Comparison of ENCODE assay signal across 29 cellular contexts in genomic region chr5:154396128-154396527, GRCh38.
"Had no signal": no experiment of that assay in that cellular context is flagged by ENCODE, and none has a peak within 500 bp of the region (broad histone marks: within the 10 kb centered on the region; RNA-seq: fewer than 3 reads in every experiment).

No MANE protein-coding gene starts in this region.

- H3K9me3 ChIP-seq: esophagus squamous epithelium, left lung, lower lobe of right lung, mucosa of descending colon, neutrophil, prostate gland, upper lobe of right lung had no signal

- H3K9me3 Mint-ChIP-seq: activated naive CD4-positive, alpha-beta T cell treated with anti-CD3 and anti-CD28 coated beads, Interleukin-2, amount 50 U/mL, for 72 hours; activated T-cell treated with anti-CD3 and anti-CD28 coated beads, Interleukin-2, amount 50 U/mL, for 72 hours; nephron progenitor cell; stimulated activated naive CD8-positive, alpha-beta T cell treated with anti-CD3 and anti-CD28 coated beads, Interleukin-15, amount 100 ng/mL, for 72 hours had no signal

- DNase-seq: activated CD4-positive, alpha-beta T cell treated with anti-CD3 and anti-CD28 coated beads for 4 hours; activated CD4-positive, alpha-beta T cell treated with anti-CD3 and anti-CD28 coated beads, Interleukin-2, amount 50 U/mL, for 4 hours; activated CD4-positive, CD25-positive, alpha-beta regulatory T cell; activated naive CD4-positive, alpha-beta T cell; activated T-cell treated with anti-CD3 and anti-CD28 coated beads for 4 hours; activated T-cell treated with anti-CD3 and anti-CD28 coated beads, Interleukin-2, amount 50 U/mL, for 72 hours; effector CD4-positive, alpha-beta T cell; esophagus squamous epithelium; glutamatergic neuron; lower lobe of right lung; nephron progenitor cell; retina; stimulated activated CD4-positive, alpha-beta T cell treated with anti-CD3 and anti-CD28 coated beads, Interleukin-12 subunit alpha, Interleukin-12 subunit beta, amount 100 ng/mL, for 4 hours; stimulated activated CD4-positive, alpha-beta T cell treated with anti-CD3 and anti-CD28 coated beads, Interleukin-4, amount 100 ng/mL, for 1 hour; stimulated activated naive CD8-positive, alpha-beta T cell treated with anti-CD3 and anti-CD28 coated beads, Interleukin-15, amount 100 ng/mL, for 72 hours; substantia nigra had no signal

- H3K27ac Mint-ChIP-seq: activated naive CD4-positive, alpha-beta T cell treated with anti-CD3 and anti-CD28 coated beads, Interleukin-2, amount 50 U/mL, for 72 hours; activated T-cell treated with anti-CD3 and anti-CD28 coated beads, Interleukin-2, amount 50 U/mL, for 72 hours; nephron progenitor cell had no signal

- H3K36me3 ChIP-seq: prostate gland had no signal

- H3K4me1 ChIP-seq: esophagus squamous epithelium, prostate gland, upper lobe of right lung had no signal

- H3K4me3 ChIP-seq: esophagus squamous epithelium, left lung, lower lobe of right lung, mucosa of descending colon, prostate gland, skin epidermis, upper lobe of right lung had no signal

- ATAC-seq: activated naive CD4-positive, alpha-beta T cell treated with anti-CD3 and anti-CD28 coated beads, Interleukin-2, amount 50 U/mL, for 72 hours; activated T-cell treated with anti-CD3 and anti-CD28 coated beads, Interleukin-2, amount 50 U/mL, for 72 hours; sciatic nerve; stimulated activated naive CD8-positive, alpha-beta T cell treated with anti-CD3 and anti-CD28 coated beads, Interleukin-15, amount 100 ng/mL, for 72 hours had no signal

- FAIRE-seq: colon, endometrium, frontal cortex, islet of Langerhans had no signal

- H3K36me3 Mint-ChIP-seq: activated naive CD4-positive, alpha-beta T cell treated with anti-CD3 and anti-CD28 coated beads, Interleukin-2, amount 50 U/mL, for 72 hours had no signal

- H3K27me3 ChIP-seq: esophagus squamous epithelium, left lung, neutrophil, upper lobe of right lung had no signal

- H3K27me3 Mint-ChIP-seq: stimulated activated naive CD8-positive, alpha-beta T cell treated with anti-CD3 and anti-CD28 coated beads, Interleukin-15, amount 100 ng/mL, for 72 hours had no signal

- H3K4me3 Mint-ChIP-seq: activated T-cell treated with anti-CD3 and anti-CD28 coated beads, Interleukin-2, amount 50 U/mL, for 72 hours; nephron progenitor cell; stimulated activated naive CD8-positive, alpha-beta T cell treated with anti-CD3 and anti-CD28 coated beads, Interleukin-15, amount 100 ng/mL, for 72 hours had no signal

- H3K4me1 Mint-ChIP-seq: nephron progenitor cell; stimulated activated naive CD8-positive, alpha-beta T cell treated with anti-CD3 and anti-CD28 coated beads, Interleukin-15, amount 100 ng/mL, for 72 hours had no signal

- H3K27ac ChIP-seq: epithelial cell of prostate, esophagus squamous epithelium, left lung, lower lobe of right lung, neutrophil, prostate gland, skin epidermis, upper lobe of right lung had no signal
